Comparison of ENCODE assay signal across 18 cellular contexts in the genomic region with DNA sequence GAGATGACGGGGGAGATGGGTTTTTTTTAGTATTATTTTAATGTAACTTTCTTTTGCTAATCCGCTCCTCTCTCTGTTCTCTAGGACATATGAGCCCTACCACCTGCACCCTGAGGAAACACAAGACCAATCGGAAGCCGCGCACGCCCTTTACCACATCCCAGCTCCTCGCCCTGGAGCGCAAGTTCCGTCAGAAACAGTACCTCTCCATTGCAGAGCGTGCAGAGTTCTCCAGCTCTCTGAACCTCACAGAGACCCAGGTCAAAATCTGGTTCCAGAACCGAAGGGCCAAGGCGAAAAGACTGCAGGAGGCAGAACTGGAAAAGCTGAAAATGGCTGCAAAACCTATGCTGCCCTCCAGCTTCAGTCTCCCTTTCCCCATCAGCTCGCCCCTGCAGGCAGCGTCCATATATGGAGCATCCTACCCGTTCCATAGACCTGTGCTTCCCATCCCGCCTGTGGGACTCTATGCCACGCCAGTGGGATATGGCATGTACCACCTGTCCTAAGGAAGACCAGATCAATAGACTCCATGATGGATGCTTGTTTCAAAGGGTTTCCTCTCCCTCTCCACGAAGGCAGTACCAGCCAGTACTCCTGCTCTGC. TPM values are rescaled to one million over a fixed set of nuclear protein-coding genes. Genes with fewer than 3 reads are reported as not detected.
DNase-seq lines count a peak whose midpoint lies in the region; ATAC-seq and TF ChIP-seq lines count a peak whose summit lies in the region.
"Had no signal": no experiment of that assay in that cellular context is flagged by ENCODE, and none has a peak within 500 bp of the region (broad histone marks: within the 10 kb centered on the region; RNA-seq: fewer than 3 reads in every experiment).

No MANE protein-coding gene starts in this region.

- no peak overlapping the region for H3K27ac ChIP-seq in HUES6 (ENCODE audit: low read depth, low read length)
- no peak overlapping the region for H3K27ac ChIP-seq in endodermal cell (ENCODE audit: low read depth, low read length)
- H3K27ac ChIP-seq in urinary bladder (ENCODE audit: low read depth) = peak overlapping the region; percentile 31

- H3K4me1 ChIP-seq in HUES6 (ENCODE audit: control insufficient read depth, insufficient read depth, low read length) = peaks cover 58% of the 10 kb centered on the region
- H3K4me1 ChIP-seq in endodermal cell (ENCODE audit: control insufficient read depth, insufficient read depth, low read length) = peaks cover 19% of the 10 kb centered on the region
- no peaks in the 10 kb centered on the region for H3K4me1 ChIP-seq in urinary bladder (ENCODE audit: insufficient read depth)

- H3K27me3 Mint-ChIP-seq in endodermal cell (ENCODE audit: insufficient read depth) (peaks cover 94% of the 10 kb centered on the region), mesothelial cell of epicardium (ENCODE audit: low read depth) (no peaks in the 10 kb centered on the region), endothelial cell (ENCODE audit: unreplicated experiment) (peaks cover 29% of the 10 kb centered on the region)

- H3K36me3 Mint-ChIP-seq in endodermal cell (ENCODE audit: low read depth) (peaks cover 19% of the 10 kb centered on the region), mesothelial cell of epicardium (peaks cover 3% of the 10 kb centered on the region), endothelial cell (ENCODE audit: low read depth, unreplicated experiment) (no peaks in the 10 kb centered on the region)
- H3K36me3 Mint-ChIP-seq: CD8-positive, alpha-beta T cell had no signal

- peak overlapping the region; percentile 49 for H3K4me3 ChIP-seq in HUES6 (ENCODE audit: low read depth, low read length)
- H3K4me3 ChIP-seq in endodermal cell (ENCODE audit: low read length) = no peak overlapping the region
- no peak overlapping the region for H3K4me3 ChIP-seq in urinary bladder (ENCODE audit: low read depth, low read length)

- peaks cover 64% of the 10 kb centered on the region for H3K4me1 Mint-ChIP-seq in endodermal cell
- peaks cover 80% of the 10 kb centered on the region for H3K4me1 Mint-ChIP-seq in mesothelial cell of epicardium
- peaks cover 3% of the 10 kb centered on the region for H3K4me1 Mint-ChIP-seq in endothelial cell (ENCODE audit: unreplicated experiment)

- DNase-seq in endodermal cell (peak; percentile 66), mesothelial cell of epicardium (ENCODE audit: low spot score in 2 of 2, unreplicated experiment in 2 of 2) (no peak), NCI-H2171 treated with DMSO at 0.1 percent for 48 hours (lab: John Stamatoyannopoulos, UW) (no peak), endothelial cell (ENCODE audit: low spot score) (no peak)
- DNase-seq: BE2C; CD8-positive, alpha-beta T cell; DND-41; NCI-H1436 treated with DMSO at 0.1 percent for 48 hours; NCI-H2081 treated with DMSO at 0.1 percent for 48 hours; NCI-H2227 treated with DMSO at 0.1 percent for 48 hours; NCI-H524 treated with DMSO at 0.1 percent for 48 hours; NK-92 treated with Interleukin-12 subunit alpha and Interleukin-12 subunit beta, amount 100 ng/mL, for 24 hours; OCI-M1; RPMI8226 had no signal

- H3K9ac ChIP-seq in HUES6 (ENCODE audit: low read length) (no peak overlapping the region), endodermal cell (ENCODE audit: extremely low read depth, low read length, poor library complexity, severe bottlenecking) (no peak overlapping the region)

- H3K36me3 ChIP-seq in HUES6 (ENCODE audit: control insufficient read depth, insufficient read depth, low read length) (peaks cover 4% of the 10 kb centered on the region; the same call in 1 of the 2 replicates), endodermal cell (ENCODE audit: control insufficient read depth, insufficient read depth, low read length) (peaks cover 7% of the 10 kb centered on the region), urinary bladder (ENCODE audit: insufficient read depth) (no peaks in the 10 kb centered on the region)

- ATAC-seq in HG03432 (IDR thresholded peaks at IDR 0.05; ENCODE audit: unreplicated experiment) = no peak
- ATAC-seq: CD8-positive, alpha-beta T cell; HCT116 had no signal

- H3K9me3 ChIP-seq in HUES6 (ENCODE audit: control insufficient read depth, insufficient read depth, low read depth, low read length) (no peaks in the 10 kb centered on the region), endodermal cell (ENCODE audit: control insufficient read depth, low read length) (no peaks in the 10 kb centered on the region)
- H3K9me3 ChIP-seq: BE2C had no signal

- TF ChIP-seq CTCF in endodermal cell (conservative IDR thresholded peaks at IDR 0.05) (no peak), mesothelial cell of epicardium (IDR thresholded peaks at IDR 0.05; ENCODE audit: unreplicated experiment) (no peak), endothelial cell (IDR thresholded peaks at IDR 0.05; ENCODE audit: unreplicated experiment) (no peak)

- H3K27ac Mint-ChIP-seq in endodermal cell = no peak overlapping the region
- peak overlapping the region; percentile 95 for H3K27ac Mint-ChIP-seq in mesothelial cell of epicardium
- H3K27ac Mint-ChIP-seq in endothelial cell (ENCODE audit: unreplicated experiment) = no peak overlapping the region
- H3K27ac Mint-ChIP-seq: CD8-positive, alpha-beta T cell had no signal

- H3K27me3 ChIP-seq in HUES6 (ENCODE audit: control insufficient read depth, insufficient read depth, low read length) (peaks cover 97% of the 10 kb centered on the region), endodermal cell (ENCODE audit: control insufficient read depth, insufficient read depth, low read length, poor library complexity, severe bottlenecking) (peaks cover 96% of the 10 kb centered on the region)
- H3K27me3 ChIP-seq: BE2C had no signal

- WGBS in endodermal cell (ENCODE audit: insufficient coverage in 1 of 2, insufficient read length in 1 of 2), 2 experiments = 48 to 55% methylated on average over 15 to 18 of the region's 18 CpGs
- WGBS in urinary bladder = 87% methylated on average over 18 of the region's 18 CpGs

- H3K9me3 Mint-ChIP-seq in endodermal cell = no peaks in the 10 kb centered on the region
- no peaks in the 10 kb centered on the region for H3K9me3 Mint-ChIP-seq in mesothelial cell of epicardium
- H3K9me3 Mint-ChIP-seq in endothelial cell (ENCODE audit: unreplicated experiment) = no peaks in the 10 kb centered on the region
- H3K9me3 Mint-ChIP-seq: CD8-positive, alpha-beta T cell had no signal

- H3K4me3 Mint-ChIP-seq in endodermal cell = peak overlapping the region; percentile 25
- H3K4me3 Mint-ChIP-seq in mesothelial cell of epicardium = peak overlapping the region; percentile 67
- no peak overlapping the region for H3K4me3 Mint-ChIP-seq in endothelial cell (ENCODE audit: unreplicated experiment)
- H3K4me3 Mint-ChIP-seq: CD8-positive, alpha-beta T cell had no signal

RNA-seq across cellular contexts. Expression of gene MSX2, which starts 4.8 kb away (rescaled TPM):
- 10 to 100 TPM in 1 of 2 donors, 1 to 10 TPM in 1; 4.2 to 20.0 TPM for total RNA-seq in endodermal cell
- 53.7 TPM for polyA plus RNA-seq in endodermal cell (2013, experiment 1 of 2)
- polyA plus RNA-seq in endodermal cell (2013, experiment 2 of 2) = 58.1 TPM
- total RNA-seq in mesothelial cell of epicardium = 83.9 to 86.9 TPM (median 85.2 TPM) in 3 replicates
- 11.3 TPM for total RNA-seq in urinary bladder
- polyA plus RNA-seq in urinary bladder = 16.4 TPM
- total RNA-seq in endothelial cell (ENCODE audit: unreplicated experiment) = 0.56 TPM
- total RNA-seq: CD8-positive, alpha-beta T cell had no signal
